1 cellular context compared by ENCODE assay signal in genomic region chr14:23644919-23645336, GRCh38.
TF ChIP-seq lines count a peak whose summit lies in the region.

No MANE protein-coding gene starts in this region.

TF ChIP-seq in H1, 55 proteins besides CTCF, POLR2A, EP300 and RAD21:
- no peak for TF ChIP-seq GABPA (IDR thresholded peaks at IDR 0.05; ENCODE audit: borderline replicate concordance, insufficient read depth, low read length)
- TF ChIP-seq KDM1A (IDR thresholded peaks at IDR 0.05; ENCODE audit: borderline replicate concordance, low read length): no peak
- no peak for TF ChIP-seq SUZ12 (IDR thresholded peaks at IDR 0.05; ENCODE audit: low read length)
- no peak for TF ChIP-seq EZH2 (IDR thresholded peaks at IDR 0.05; ENCODE audit: low read depth, low read length, severe bottlenecking)
- no peak for TF ChIP-seq SIX5 (IDR thresholded peaks at IDR 0.05; ENCODE audit: low read depth, low read length)
- TF ChIP-seq CBX8 (IDR thresholded peaks at IDR 0.05; ENCODE audit: borderline replicate concordance, low read depth, low read length): no peak
- TF ChIP-seq POU5F1 (IDR thresholded peaks at IDR 0.05; ENCODE audit: low read depth, low read length): no peak
- no peak for TF ChIP-seq RNF2 (IDR thresholded peaks at IDR 0.05; ENCODE audit: borderline replicate concordance, low read depth, low read length, missing control alignments, poor library complexity, severe bottlenecking)
- TF ChIP-seq BCL11A (IDR thresholded peaks at IDR 0.05; ENCODE audit: low read depth in 2 of 2, low read length in 2 of 2): no peak
- TF ChIP-seq USF2 (IDR thresholded peaks at IDR 0.05; ENCODE audit: low read length): no peak
- no peak for TF ChIP-seq JUND (IDR thresholded peaks at IDR 0.05; ENCODE audit: low read length)
- TF ChIP-seq TEAD4 (IDR thresholded peaks at IDR 0.05; ENCODE audit: low read depth, low read length): no peak
- no peak for TF ChIP-seq POLR2AphosphoS5 (IDR thresholded peaks at IDR 0.05; ENCODE audit: low read depth, low read length)
- no peak for TF ChIP-seq CBX5 (IDR thresholded peaks at IDR 0.05; ENCODE audit: low read depth, low read length)
- TF ChIP-seq TCF12 (IDR thresholded peaks at IDR 0.05; ENCODE audit: low read depth, low read length): no peak
- TF ChIP-seq CHD7 (IDR thresholded peaks at IDR 0.05; ENCODE audit: insufficient replicate concordance, low read length): no peak
- no peak for TF ChIP-seq RFX5 (IDR thresholded peaks at IDR 0.05; ENCODE audit: borderline replicate concordance, low read depth, low read length)
- TF ChIP-seq CREB1 (IDR thresholded peaks at IDR 0.05): no peak
- TF ChIP-seq YY1 (IDR thresholded peaks at IDR 0.05; ENCODE audit: low read depth, low read length): no peak
